8 cellular contexts compared by ENCODE assay signal in the genomic region with DNA sequence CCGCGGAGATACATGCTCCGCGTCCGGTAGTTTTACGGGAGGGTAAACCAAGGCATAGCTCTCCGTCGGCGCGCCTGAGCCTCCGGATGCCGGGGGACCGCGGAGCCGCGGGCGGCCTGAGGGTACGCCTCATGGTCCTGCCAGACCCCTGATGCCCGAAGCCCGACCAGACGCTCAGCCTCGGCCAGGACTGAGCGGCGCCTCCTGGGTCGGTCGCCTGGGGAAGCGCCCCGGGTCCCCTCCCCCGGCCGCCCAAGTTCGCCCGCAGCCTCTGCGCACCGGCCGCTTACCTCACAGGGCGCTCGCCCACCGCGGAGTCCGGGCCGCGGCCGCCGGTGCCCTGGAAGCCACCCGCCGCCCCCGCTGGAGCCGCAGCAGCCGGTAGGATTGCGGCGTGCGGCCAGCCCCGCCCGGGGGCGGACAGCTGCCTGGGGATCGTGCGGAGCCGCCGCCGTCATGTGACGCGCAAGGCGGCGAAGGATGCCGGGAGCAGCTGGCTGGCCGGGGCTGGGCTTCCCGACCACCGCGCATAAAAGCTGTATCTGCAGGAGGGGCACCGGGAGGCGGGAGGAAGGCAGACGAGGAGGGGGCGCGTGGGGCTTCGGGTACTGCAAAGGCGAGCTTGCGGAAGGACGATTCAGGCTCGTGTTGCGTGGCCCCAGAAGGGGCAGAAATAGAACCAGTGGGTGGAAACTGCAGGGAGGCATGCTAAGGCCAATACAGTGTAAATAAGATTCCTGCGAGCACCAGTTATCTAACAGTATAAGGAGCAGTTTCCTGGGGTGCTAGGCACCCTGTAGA. TPM values are rescaled to one million over a fixed set of nuclear protein-coding genes. Genes with fewer than 3 reads are reported as not detected.
DNase-seq lines count a peak whose midpoint lies in the region; TF ChIP-seq lines count a peak whose summit lies in the region.

A gene with protein sequence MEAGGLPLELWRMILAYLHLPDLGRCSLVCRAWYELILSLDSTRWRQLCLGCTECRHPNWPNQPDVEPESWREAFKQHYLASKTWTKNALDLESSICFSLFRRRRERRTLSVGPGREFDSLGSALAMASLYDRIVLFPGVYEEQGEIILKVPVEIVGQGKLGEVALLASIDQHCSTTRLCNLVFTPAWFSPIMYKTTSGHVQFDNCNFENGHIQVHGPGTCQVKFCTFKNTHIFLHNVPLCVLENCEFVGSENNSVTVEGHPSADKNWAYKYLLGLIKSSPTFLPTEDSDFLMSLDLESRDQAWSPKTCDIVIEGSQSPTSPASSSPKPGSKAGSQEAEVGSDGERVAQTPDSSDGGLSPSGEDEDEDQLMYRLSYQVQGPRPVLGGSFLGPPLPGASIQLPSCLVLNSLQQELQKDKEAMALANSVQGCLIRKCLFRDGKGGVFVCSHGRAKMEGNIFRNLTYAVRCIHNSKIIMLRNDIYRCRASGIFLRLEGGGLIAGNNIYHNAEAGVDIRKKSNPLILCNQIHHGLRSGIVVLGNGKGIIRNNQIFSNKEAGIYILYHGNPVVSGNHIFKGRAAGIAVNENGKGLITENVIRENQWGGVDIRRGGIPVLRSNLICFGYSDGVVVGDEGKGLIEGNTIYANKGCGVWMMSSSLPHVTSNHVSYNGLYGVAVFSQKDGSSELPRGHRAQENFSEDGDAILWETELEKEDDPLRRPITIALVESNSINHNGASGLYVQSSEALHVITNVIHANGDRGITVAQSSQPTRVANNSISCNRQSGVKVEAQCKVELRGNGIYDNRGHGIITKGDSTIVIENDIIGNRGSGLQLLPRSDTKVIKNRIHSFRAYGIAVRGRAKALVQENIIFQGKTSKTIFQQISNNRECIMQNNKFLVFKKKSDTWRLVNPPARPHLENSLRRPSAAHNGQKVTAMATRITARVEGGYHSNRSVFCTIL (minus strand): TSS at position 460 of the 801 bp plus-strand sequence. CDS start 34,612 bp downstream, outside the sequence.

- no peaks in the 10 kb centered on the region for H3K9me3 ChIP-seq in adrenal gland (replicated peaks in 1 of 3)
- H3K9me3 ChIP-seq in cardiac muscle cell (ENCODE audit: low read depth), result no peaks in the 10 kb centered on the region
- H3K9me3 ChIP-seq in osteoblast (ENCODE audit: low read depth, low read length), result no peaks in the 10 kb centered on the region
- no peaks in the 10 kb centered on the region for H3K9me3 ChIP-seq in uterus

- H3K4me3 ChIP-seq in adrenal gland, result peak within 1 kb of the TSS; percentile 44 to 93 (median 74)
- peak within 1 kb of the TSS; percentile 60 for H3K4me3 ChIP-seq in cardiac muscle cell
- H3K4me3 ChIP-seq in osteoblast (ENCODE audit: insufficient read depth, low read length), result peak within 1 kb of the TSS; percentile 80
- peak within 1 kb of the TSS; percentile 75 to 76 for H3K4me3 ChIP-seq in uterus

- H3K36me3 ChIP-seq in adrenal gland (replicated peaks in 1 of 2) (no peaks in the 10 kb centered on the region), cardiac muscle cell (no peaks in the 10 kb centered on the region), osteoblast (ENCODE audit: insufficient read depth, low read length) (peaks cover 6% of the 10 kb centered on the region), uterus (no peaks in the 10 kb centered on the region)

- H3K27ac ChIP-seq in adrenal gland, result peak within 1 kb of the TSS; percentile 9 to 94 (median 90)
- peak within 1 kb of the TSS; percentile 84 for H3K27ac ChIP-seq in cardiac muscle cell
- H3K27ac ChIP-seq in osteoblast (ENCODE audit: low read depth, low read length), result peak within 1 kb of the TSS; percentile 81
- peak within 1 kb of the TSS; percentile 83 to 88 for H3K27ac ChIP-seq in uterus

- TF ChIP-seq POLR2A in adrenal gland (IDR thresholded peaks at IDR 0.05) (peak; percentile 80 to 88), uterus (IDR thresholded peaks at IDR 0.05) (peak in 1 of 2 donors; percentile 53)

- H3K4me1 ChIP-seq in adrenal gland (replicated peaks in 1 of 2) (peaks cover 9 to 37% of the 10 kb centered on the region in 2 donors), cardiac muscle cell (ENCODE audit: low read depth) (peaks cover 6% of the 10 kb centered on the region), osteoblast (ENCODE audit: insufficient read depth, low read length) (peaks cover 25% of the 10 kb centered on the region), uterus (no peaks in the 10 kb centered on the region)

- peaks cover 8% of the 10 kb centered on the region for H4K20me1 ChIP-seq in osteoblast (ENCODE audit: insufficient read depth, low read length)

- H3K79me2 ChIP-seq in osteoblast (ENCODE audit: insufficient read depth, low read length), result peaks cover 44% of the 10 kb centered on the region

- H3K4me2 ChIP-seq in osteoblast (ENCODE audit: insufficient read depth, low read length), result peak within 1 kb of the TSS; percentile 90

- no peaks in the 10 kb centered on the region for H3K27me3 ChIP-seq in adrenal gland
- H3K27me3 ChIP-seq in cardiac muscle cell, result no peaks in the 10 kb centered on the region
- no peaks in the 10 kb centered on the region for H3K27me3 ChIP-seq in osteoblast (ENCODE audit: insufficient read depth, low read length)
- H3K27me3 ChIP-seq in uterus, result no peaks in the 10 kb centered on the region

- H2AFZ ChIP-seq in osteoblast (ENCODE audit: low read length), result peak within 1 kb of the TSS; percentile 78

- WGBS in adrenal gland, 4 donors, result 0 to 3% (median 1%) methylated on average over 12 to 81 of the region's 81 CpGs

- intact Hi-C loops in adrenal gland (cut with DNase I) (loop anchor here in 1 of 2 donors (10.0 kb wide), 1 partner anchor 91 kb away; the partner anchor contains the start of gene POLR1E), uterus (cut with DNase I; ENCODE audit: low total_unique reads) (no loop called here)

- TF ChIP-seq CTCF in GM20000 (IDR thresholded peaks at IDR 0.05; ENCODE audit: extremely low read depth, missing control alignments) (no peak), adrenal gland (IDR thresholded peaks at IDR 0.05) (no peak), cardiac muscle cell (IDR thresholded peaks at IDR 0.05; ENCODE audit: low read depth, low read length) (no peak), osteoblast (IDR thresholded peaks at IDR 0.05; ENCODE audit: extremely low read depth, low read depth, low read length) (no peak), uterus (IDR thresholded peaks at IDR 0.05) (no peak)

- DNase-seq in COLO829 (ENCODE audit: low spot score), result peak; percentile 47
- peak; percentile 84 for DNase-seq in GM20000 (ENCODE audit: low spot score)
- DNase-seq in HPDE6-E6E7 (ENCODE audit: extremely low spot score), result peak; percentile 42
- DNase-seq in SHP77 (lab: John Stamatoyannopoulos, UW), result peak; percentile 60 to 62
- peak; percentile 70 to 83 (median 79) for DNase-seq in adrenal gland
- peak; percentile 81 to 91 for DNase-seq in cardiac muscle cell (ENCODE audit: low read depth in 1 of 2, low spot score in 1 of 2)
- DNase-seq in osteoblast (ENCODE audit: insufficient read length, low spot score, missing footprints), result peak; percentile 94
- peak; percentile 52 to 64 for DNase-seq in uterus

RNA-seq across cellular contexts. Expression of the gene that starts here (rescaled TPM):
- total RNA-seq in adrenal gland, result 10 to 100 TPM in 7 of 8 donors, 1 to 10 TPM in 1; 7.6 to 81.7 (median 12.3) TPM
- polyA plus RNA-seq in adrenal gland, result 10 to 100 TPM in 1 of 3 donors, 1 to 10 TPM in 2; 7.2 to 31.9 (median 7.4) TPM
- 19.8 and 25.6 TPM in 2 replicates for total RNA-seq in cardiac muscle cell
- polyA plus RNA-seq in cardiac muscle cell, result 10.6 and 13.4 TPM in 2 replicates
- 27.7 and 28.6 TPM in 2 replicates for total RNA-seq in osteoblast
- 10 to 100 TPM in 1 of 4 donors, 1 to 10 TPM in 2, not detected in 1; 2.8 to 12.9 (median 9.4) TPM for total RNA-seq in uterus

Comparison
In these comparisons a context has a peak if more than half of its experiments do, and no peak if none do; other contexts are left out.
1. Peak in every context shown above with its lines: DNase-seq, H3K4me3 ChIP-seq and H3K27ac ChIP-seq.
2. DNase-seq: peak in every context shown above with its lines; median percentile 94 in osteoblast; 86 in cardiac muscle cell; 84 in GM20000; 79 in adrenal gland; 61 in SHP77; 58 in uterus; 47 in COLO829; 42 in HPDE6-E6E7.